In genomic region chr17:50681260-50682200, GRCh38 we compare ENCODE assay signal across 1 cellular context.
TF ChIP-seq lines count a peak whose summit lies in the region.

No MANE protein-coding gene starts in this region.

TF ChIP-seq in HepG2, 621 proteins besides CTCF, POLR2A, EP300 and RAD21 (continued from another document and continues in another):
- TF ChIP-seq ZBTB39 (CRISPR knock-in tag; IDR thresholded peaks at IDR 0.05): no peak
- TF ChIP-seq, protein P1, sequence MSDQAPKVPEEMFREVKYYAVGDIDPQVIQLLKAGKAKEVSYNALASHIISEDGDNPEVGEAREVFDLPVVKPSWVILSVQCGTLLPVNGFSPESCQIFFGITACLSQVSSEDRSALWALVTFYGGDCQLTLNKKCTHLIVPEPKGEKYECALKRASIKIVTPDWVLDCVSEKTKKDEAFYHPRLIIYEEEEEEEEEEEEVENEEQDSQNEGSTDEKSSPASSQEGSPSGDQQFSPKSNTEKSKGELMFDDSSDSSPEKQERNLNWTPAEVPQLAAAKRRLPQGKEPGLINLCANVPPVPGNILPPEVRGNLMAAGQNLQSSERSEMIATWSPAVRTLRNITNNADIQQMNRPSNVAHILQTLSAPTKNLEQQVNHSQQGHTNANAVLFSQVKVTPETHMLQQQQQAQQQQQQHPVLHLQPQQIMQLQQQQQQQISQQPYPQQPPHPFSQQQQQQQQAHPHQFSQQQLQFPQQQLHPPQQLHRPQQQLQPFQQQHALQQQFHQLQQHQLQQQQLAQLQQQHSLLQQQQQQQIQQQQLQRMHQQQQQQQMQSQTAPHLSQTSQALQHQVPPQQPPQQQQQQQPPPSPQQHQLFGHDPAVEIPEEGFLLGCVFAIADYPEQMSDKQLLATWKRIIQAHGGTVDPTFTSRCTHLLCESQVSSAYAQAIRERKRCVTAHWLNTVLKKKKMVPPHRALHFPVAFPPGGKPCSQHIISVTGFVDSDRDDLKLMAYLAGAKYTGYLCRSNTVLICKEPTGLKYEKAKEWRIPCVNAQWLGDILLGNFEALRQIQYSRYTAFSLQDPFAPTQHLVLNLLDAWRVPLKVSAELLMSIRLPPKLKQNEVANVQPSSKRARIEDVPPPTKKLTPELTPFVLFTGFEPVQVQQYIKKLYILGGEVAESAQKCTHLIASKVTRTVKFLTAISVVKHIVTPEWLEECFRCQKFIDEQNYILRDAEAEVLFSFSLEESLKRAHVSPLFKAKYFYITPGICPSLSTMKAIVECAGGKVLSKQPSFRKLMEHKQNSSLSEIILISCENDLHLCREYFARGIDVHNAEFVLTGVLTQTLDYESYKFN (CRISPR knock-in tag; conservative IDR thresholded peaks at IDR 0.05): no peak
- TF ChIP-seq CBX5 (CRISPR knock-in tag; IDR thresholded peaks at IDR 0.05; ENCODE audit: borderline replicate concordance): no peak
- no peak for TF ChIP-seq CEBPZ (IDR thresholded peaks at IDR 0.05; ENCODE audit: low read length)
- TF ChIP-seq NBN (conservative IDR thresholded peaks at IDR 0.05): no peak
- TF ChIP-seq CREB1 (IDR thresholded peaks at IDR 0.05): no peak
- no peak for TF ChIP-seq CREB1 (CRISPR knock-in tag; IDR thresholded peaks at IDR 0.05)
- no peak for TF ChIP-seq MAFK (conservative IDR thresholded peaks at IDR 0.05 in 1 of 2, IDR thresholded peaks at IDR 0.05 in 1 of 2; ENCODE audit: low read length in 2 of 2)
- no peak for TF ChIP-seq ZSCAN20 (CRISPR knock-in tag; IDR thresholded peaks at IDR 0.05; ENCODE audit: borderline replicate concordance)
- peak; percentile 75 for TF ChIP-seq ZBTB38 (CRISPR knock-in tag; IDR thresholded peaks at IDR 0.05)
- TF ChIP-seq CENPX (CRISPR knock-in tag; IDR thresholded peaks at IDR 0.05): no peak
- no peak for TF ChIP-seq ZNF773 (CRISPR knock-in tag; IDR thresholded peaks at IDR 0.05; ENCODE audit: borderline replicate concordance)
- no peak for TF ChIP-seq FOXA3 (CRISPR knock-in tag; IDR thresholded peaks at IDR 0.05)
- TF ChIP-seq ZNF709 (CRISPR knock-in tag; IDR thresholded peaks at IDR 0.05): no peak
- TF ChIP-seq ZNF343 (CRISPR knock-in tag; IDR thresholded peaks at IDR 0.05): no peak
- no peak for TF ChIP-seq MXI1 (IDR thresholded peaks at IDR 0.05; ENCODE audit: borderline replicate concordance, low read depth, low read length)
- no peak for TF ChIP-seq KDM1A (CRISPR knock-in tag; IDR thresholded peaks at IDR 0.05)
- TF ChIP-seq ELF1 (CRISPR knock-in tag; IDR thresholded peaks at IDR 0.05): no peak
- no peak for TF ChIP-seq MIER2 (CRISPR knock-in tag; IDR thresholded peaks at IDR 0.05)
- no peak for TF ChIP-seq BATF2 (CRISPR knock-in tag; IDR thresholded peaks at IDR 0.05)
- no peak for TF ChIP-seq HCFC1 (IDR thresholded peaks at IDR 0.05; ENCODE audit: low read depth, low read length)
- TF ChIP-seq NFE2L2 (IDR thresholded peaks at IDR 0.05; ENCODE audit: low read length): no peak
- TF ChIP-seq CREM (IDR thresholded peaks at IDR 0.05): no peak
- TF ChIP-seq CREM (CRISPR knock-in tag; IDR thresholded peaks at IDR 0.05): no peak
- TF ChIP-seq ZNF33B (CRISPR knock-in tag; IDR thresholded peaks at IDR 0.05): no peak
- TF ChIP-seq FOXO4 (CRISPR knock-in tag; conservative IDR thresholded peaks at IDR 0.05): no peak
- TF ChIP-seq ATF4 (CRISPR knock-in tag; IDR thresholded peaks at IDR 0.05): no peak
- 0 out of 2 replicates have a peak, but pooled peaks have one; percentile 32 for TF ChIP-seq ZIK1 (CRISPR knock-in tag; IDR thresholded peaks at IDR 0.05; ENCODE audit: borderline replicate concordance, low read depth)
- no peak for TF ChIP-seq IKZF4 (CRISPR knock-in tag; IDR thresholded peaks at IDR 0.05; ENCODE audit: borderline replicate concordance, low read depth, not compliant biosample characterization)
- TF ChIP-seq PTBP1 (IDR thresholded peaks at IDR 0.05; ENCODE audit: low read depth, low read length, poor library complexity, severe bottlenecking): no peak
- TF ChIP-seq PRMT3 (CRISPR knock-in tag; IDR thresholded peaks at IDR 0.05; ENCODE audit: borderline replicate concordance, low read depth): no peak
- TF ChIP-seq, protein P2, sequence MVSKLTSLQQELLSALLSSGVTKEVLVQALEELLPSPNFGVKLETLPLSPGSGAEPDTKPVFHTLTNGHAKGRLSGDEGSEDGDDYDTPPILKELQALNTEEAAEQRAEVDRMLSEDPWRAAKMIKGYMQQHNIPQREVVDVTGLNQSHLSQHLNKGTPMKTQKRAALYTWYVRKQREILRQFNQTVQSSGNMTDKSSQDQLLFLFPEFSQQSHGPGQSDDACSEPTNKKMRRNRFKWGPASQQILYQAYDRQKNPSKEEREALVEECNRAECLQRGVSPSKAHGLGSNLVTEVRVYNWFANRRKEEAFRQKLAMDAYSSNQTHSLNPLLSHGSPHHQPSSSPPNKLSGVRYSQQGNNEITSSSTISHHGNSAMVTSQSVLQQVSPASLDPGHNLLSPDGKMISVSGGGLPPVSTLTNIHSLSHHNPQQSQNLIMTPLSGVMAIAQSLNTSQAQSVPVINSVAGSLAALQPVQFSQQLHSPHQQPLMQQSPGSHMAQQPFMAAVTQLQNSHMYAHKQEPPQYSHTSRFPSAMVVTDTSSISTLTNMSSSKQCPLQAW (CRISPR knock-in tag; IDR thresholded peaks at IDR 0.05): no peak
- TF ChIP-seq BRCA1 (CRISPR knock-in tag; IDR thresholded peaks at IDR 0.05): no peak
- TF ChIP-seq ZBTB1 (CRISPR knock-in tag; IDR thresholded peaks at IDR 0.05; ENCODE audit: borderline replicate concordance): no peak
- TF ChIP-seq ZNF816 (CRISPR knock-in tag; IDR thresholded peaks at IDR 0.05; ENCODE audit: borderline replicate concordance): no peak
- TF ChIP-seq, protein P3, sequence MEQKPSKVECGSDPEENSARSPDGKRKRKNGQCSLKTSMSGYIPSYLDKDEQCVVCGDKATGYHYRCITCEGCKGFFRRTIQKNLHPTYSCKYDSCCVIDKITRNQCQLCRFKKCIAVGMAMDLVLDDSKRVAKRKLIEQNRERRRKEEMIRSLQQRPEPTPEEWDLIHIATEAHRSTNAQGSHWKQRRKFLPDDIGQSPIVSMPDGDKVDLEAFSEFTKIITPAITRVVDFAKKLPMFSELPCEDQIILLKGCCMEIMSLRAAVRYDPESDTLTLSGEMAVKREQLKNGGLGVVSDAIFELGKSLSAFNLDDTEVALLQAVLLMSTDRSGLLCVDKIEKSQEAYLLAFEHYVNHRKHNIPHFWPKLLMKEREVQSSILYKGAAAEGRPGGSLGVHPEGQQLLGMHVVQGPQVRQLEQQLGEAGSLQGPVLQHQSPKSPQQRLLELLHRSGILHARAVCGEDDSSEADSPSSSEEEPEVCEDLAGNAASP (CRISPR knock-in tag; IDR thresholded peaks at IDR 0.05; ENCODE audit: borderline replicate concordance): peak; percentile 35; the same call in 1 of the 2 replicates
- TF ChIP-seq XRCC5 (optimal IDR thresholded peaks at IDR 0.05; ENCODE audit: low read length): peak; percentile 74
- no peak for TF ChIP-seq TOE1 (CRISPR knock-in tag; IDR thresholded peaks at IDR 0.05)
- TF ChIP-seq, protein P4, sequence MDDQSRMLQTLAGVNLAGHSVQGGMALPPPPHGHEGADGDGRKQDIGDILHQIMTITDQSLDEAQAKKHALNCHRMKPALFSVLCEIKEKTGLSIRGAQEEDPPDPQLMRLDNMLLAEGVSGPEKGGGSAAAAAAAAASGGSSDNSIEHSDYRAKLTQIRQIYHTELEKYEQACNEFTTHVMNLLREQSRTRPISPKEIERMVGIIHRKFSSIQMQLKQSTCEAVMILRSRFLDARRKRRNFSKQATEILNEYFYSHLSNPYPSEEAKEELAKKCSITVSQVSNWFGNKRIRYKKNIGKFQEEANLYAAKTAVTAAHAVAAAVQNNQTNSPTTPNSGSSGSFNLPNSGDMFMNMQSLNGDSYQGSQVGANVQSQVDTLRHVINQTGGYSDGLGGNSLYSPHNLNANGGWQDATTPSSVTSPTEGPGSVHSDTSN (CRISPR knock-in tag; IDR thresholded peaks at IDR 0.05; ENCODE audit: borderline replicate concordance): no peak
- TF ChIP-seq ZNF770 (CRISPR knock-in tag; IDR thresholded peaks at IDR 0.05): no peak
- TF ChIP-seq GATAD2A (CRISPR knock-in tag; IDR thresholded peaks at IDR 0.05): peak; percentile 60; the same call in 1 of the 2 replicates
- TF ChIP-seq MEIS2 (CRISPR knock-in tag; IDR thresholded peaks at IDR 0.05): no peak
- no peak for TF ChIP-seq JUNB (CRISPR knock-in tag; IDR thresholded peaks at IDR 0.05; ENCODE audit: borderline replicate concordance)
- TF ChIP-seq ZNF446 (CRISPR knock-in tag; IDR thresholded peaks at IDR 0.05): no peak
